Comparison of ENCODE assay signal across 8 cellular contexts in genomic region chr16:14405611-14406537, GRCh38.
A peak's percentile ranks its signal among the peaks of the same experiment; 100 is the strongest.
DNase-seq lines count a peak whose midpoint lies in the region; ATAC-seq and TF ChIP-seq lines count a peak whose summit lies in the region.

No MANE protein-coding gene starts in this region.

- no peaks in the 10 kb centered on the region for H3K36me3 Mint-ChIP-seq in Caco-2 (ENCODE audit: insufficient read depth, unreplicated experiment)
- no peaks in the 10 kb centered on the region for H3K36me3 Mint-ChIP-seq in memory B cell

- CTCF ChIA-PET in Caco-2 (lab: Charles Lee) = no interaction called here

- H3K27me3 ChIP-seq in Caco-2 (replicated peaks; ENCODE audit: control insufficient read depth, insufficient read depth, low read length) = no peaks in the 10 kb centered on the region
- no peaks in the 10 kb centered on the region for H3K27me3 ChIP-seq in prostate gland (replicated peaks; ENCODE audit: insufficient read depth)

- H3K4me3 ChIP-seq in Caco-2 (ENCODE audit: low read depth, low read length) (no peak overlapping the region), prostate gland (no peak overlapping the region), coronary artery (no peak overlapping the region)

- WGBS in prostate gland = 50% methylated on average over 41 of the region's 43 CpGs

- ATAC-seq in GM19324 (IDR thresholded peaks at IDR 0.05; ENCODE audit: low FRiP score, unreplicated experiment) = peak; percentile 88
- peak; percentile 76 for ATAC-seq in HG03097 (IDR thresholded peaks at IDR 0.05; ENCODE audit: low FRiP score, unreplicated experiment)
- ATAC-seq in memory B cell (ENCODE audit: low read depth) = peak; percentile 91

- no peak overlapping the region for H3K27ac Mint-ChIP-seq in Caco-2 (ENCODE audit: unreplicated experiment)
- H3K27ac Mint-ChIP-seq in memory B cell = peak overlapping the region; percentile 75

- no TSS peak for BruUV-seq in Caco-2 (replicated peaks; lab: Mats Ljungman, UMichigan)

- H3K9me3 Mint-ChIP-seq in Caco-2 (ENCODE audit: unreplicated experiment) = no peaks in the 10 kb centered on the region
- no peaks in the 10 kb centered on the region for H3K9me3 Mint-ChIP-seq in memory B cell

- H3K4me1 ChIP-seq in Caco-2 (0 out of 2 replicates have a peak, but pooled peaks cover 6% of the 10 kb centered on the region), prostate gland (replicated peaks) (no peaks in the 10 kb centered on the region)

- no peak for TF ChIP-seq CTCF in Caco-2 (IDR thresholded peaks at IDR 0.05; ENCODE audit: insufficient read depth in 1 of 2, low read depth in 1 of 2, low read length in 1 of 2, severe bottlenecking in 1 of 2, unreplicated experiment in 1 of 2)
- no peak for TF ChIP-seq CTCF in prostate gland (IDR thresholded peaks at IDR 0.05)
- no peak for TF ChIP-seq CTCF in coronary artery (IDR thresholded peaks at IDR 0.05)

- no peak overlapping the region for H3K4me3 Mint-ChIP-seq in Caco-2 (ENCODE audit: unreplicated experiment)
- H3K4me3 Mint-ChIP-seq in memory B cell = peak overlapping the region; percentile 62

- intact Hi-C loops in Caco-2 (cut with micrococcal nuclease; ENCODE audit: unreplicated experiment) (no loop called here), prostate gland (cut with DNase I) (no loop called here)

- H3K36me3 ChIP-seq in Caco-2 (ENCODE audit: control insufficient read depth, insufficient read depth, low read length) = no peaks in the 10 kb centered on the region
- no peaks in the 10 kb centered on the region for H3K36me3 ChIP-seq in prostate gland

- POLR2A ChIA-PET in Caco-2 (lab: Charles Lee) = no interaction called here

- DNase-seq in Caco-2 = peak; percentile 37 to 59
- DNase-seq in activated CD4-positive, alpha-beta T cell treated with anti-CD3 and anti-CD28 coated beads, Interleukin-2, amount 50 U/mL, for 48 hours = peak; percentile 8 to 21
- DNase-seq in memory B cell (ENCODE audit: low spot score in 2 of 2) = peak; percentile 40 to 46
- DNase-seq in prostate gland (ENCODE audit: low spot score) = no peak
- no peak for DNase-seq in coronary artery (ENCODE audit: low spot score)
- DNase-seq in NCI-H524 treated with DMSO at 0.1 percent for 48 hours (lab: John Stamatoyannopoulos, UW) = no peak

- H3K4me1 Mint-ChIP-seq in Caco-2 (ENCODE audit: low read depth, unreplicated experiment) (peaks cover 6% of the 10 kb centered on the region), memory B cell (peaks cover 6% of the 10 kb centered on the region)

- no peak overlapping the region for H3K27ac ChIP-seq in prostate gland
- H3K27ac ChIP-seq in coronary artery = no peak overlapping the region

- no peaks in the 10 kb centered on the region for H3K9me3 ChIP-seq in Caco-2
- H3K9me3 ChIP-seq in prostate gland = no peaks in the 10 kb centered on the region

- H3K27me3 Mint-ChIP-seq in Caco-2 (ENCODE audit: insufficient read depth, unreplicated experiment) = no peaks in the 10 kb centered on the region
- no peaks in the 10 kb centered on the region for H3K27me3 Mint-ChIP-seq in memory B cell

- no peak for TF ChIP-seq POLR2A in prostate gland (IDR thresholded peaks at IDR 0.05)

Comparison
In these comparisons a context has a peak if more than half of its experiments do, and no peak if none do; other contexts are left out.
1. DNase-seq: peak in Caco-2 (2 of 2), activated CD4-positive, alpha-beta T cell treated with anti-CD3 and anti-CD28 coated beads, Interleukin-2, amount 50 U/mL, for 48 hours (2 of 2) and memory B cell (2 of 2); none in prostate gland (single experiment), coronary artery (single experiment) and NCI-H524 treated with DMSO at 0.1 percent for 48 hours (single experiment).
2. Peak in every context shown above with its lines, with median percentiles within 50 percentile points of each other: ATAC-seq.